Comparison of ENCODE assay signal across 8 cellular contexts in the genomic region with DNA sequence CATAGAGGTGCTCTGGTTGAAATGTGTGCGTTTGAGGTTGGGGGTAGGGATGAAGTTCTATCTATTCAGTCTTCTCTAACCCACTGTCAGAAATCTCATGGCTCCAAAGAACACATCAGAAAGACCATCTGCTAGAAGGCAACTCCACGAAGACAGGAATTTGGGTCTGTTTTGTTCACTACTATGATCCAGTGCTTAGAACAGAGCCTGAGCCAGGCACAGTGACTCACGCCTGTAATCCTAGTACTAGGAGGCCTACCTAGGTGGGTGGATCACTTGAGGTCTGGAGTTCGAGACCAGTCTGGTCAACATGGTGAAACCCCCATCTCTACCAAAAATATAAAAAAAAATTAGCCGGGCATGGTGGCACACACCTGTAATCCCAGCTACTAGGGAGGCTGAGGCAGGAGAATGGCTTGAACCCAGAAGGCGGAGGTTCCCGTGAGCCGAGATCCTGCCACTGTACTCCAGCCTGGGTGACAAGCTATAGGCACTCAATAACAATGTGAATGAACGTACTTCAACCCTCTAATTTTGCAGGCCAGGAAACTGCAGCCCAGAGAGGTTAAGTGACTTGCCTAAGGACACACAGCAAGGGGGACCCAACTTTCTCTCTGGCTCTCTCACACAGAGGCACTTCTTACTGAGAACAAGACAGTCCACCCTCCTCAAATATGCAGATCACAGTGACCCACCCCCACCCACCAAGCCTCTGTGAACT. TPM values are rescaled to one million over a fixed set of nuclear protein-coding genes. Genes with fewer than 3 reads are reported as not detected.
A peak's percentile ranks its signal among the peaks of the same experiment; 100 is the strongest.
DNase-seq lines count a peak whose midpoint lies in the region; ATAC-seq and TF ChIP-seq lines count a peak whose summit lies in the region.

No MANE protein-coding gene starts in this region.

- no peak overlapping the region for H2AK5ac ChIP-seq in H9 (ENCODE audit: insufficient read length, low read length)

- H3K36me3 ChIP-seq in brain microvascular endothelial cell (replicated peaks), result no peaks in the 10 kb centered on the region
- H3K36me3 ChIP-seq in left lung, result peaks cover 0 to 4% of the 10 kb centered on the region in 2 donors
- H3K36me3 ChIP-seq in stomach smooth muscle (ENCODE audit: control insufficient read depth in 2 of 2, insufficient read depth in 2 of 2, low read length in 2 of 2), result peaks cover 3 to 13% of the 10 kb centered on the region in 2 donors

- H3K27ac Mint-ChIP-seq in H9, result no peak overlapping the region

- H3T11ph ChIP-seq in H9 (ENCODE audit: low read length), result no peak overlapping the region

- no peak overlapping the region for H3K4me2 ChIP-seq in H9 (ENCODE audit: insufficient read depth, insufficient read length, low read length)

- no peak overlapping the region for H3K56ac ChIP-seq in H9 (ENCODE audit: insufficient read length, low read depth, low read length)

- H3K4me1 Mint-ChIP-seq in H9, result peaks cover 15 to 22% of the 10 kb centered on the region in 2 experiments

- H3K27me3 ChIP-seq in H9 (ENCODE audit: insufficient read depth, low read length), result no peaks in the 10 kb centered on the region
- H3K27me3 ChIP-seq in brain microvascular endothelial cell (replicated peaks), result no peaks in the 10 kb centered on the region
- peaks cover 0 to 24% of the 10 kb centered on the region in 2 donors for H3K27me3 ChIP-seq in left lung
- no peaks in the 10 kb centered on the region for H3K27me3 ChIP-seq in stomach smooth muscle (ENCODE audit: control insufficient read depth in 1 of 2, insufficient read depth in 2 of 2, low read length in 2 of 2)

- H3K9me3 ChIP-seq in H9 (ENCODE audit: control insufficient read depth, low read depth, low read length) (no peaks in the 10 kb centered on the region), left lung (no peaks in the 10 kb centered on the region), stomach smooth muscle (ENCODE audit: control insufficient read depth in 2 of 2, low read length in 2 of 2) (no peaks in the 10 kb centered on the region)

- no peak for TF ChIP-seq CTCF in H9 (conservative IDR thresholded peaks at IDR 0.05)
- TF ChIP-seq CTCF in brain microvascular endothelial cell (IDR thresholded peaks at IDR 0.05; ENCODE audit: low read depth, low read length, missing control alignments), result no peak
- TF ChIP-seq CTCF in left lung (IDR thresholded peaks at IDR 0.05), result no peak

- ATAC-seq in left lung (no peak), GM21619 (IDR thresholded peaks at IDR 0.05; ENCODE audit: unreplicated experiment) (no peak)

- no peaks in the 10 kb centered on the region for H3K9me3 Mint-ChIP-seq in H9

- peaks cover 8% of the 10 kb centered on the region for H3K23me2 ChIP-seq in H9 (ENCODE audit: insufficient read length, low read depth, low read length, poor library complexity, severe bottlenecking)

- in situ Hi-C loops in brain microvascular endothelial cell (cut with HindIII; ENCODE audit: low pct_ligation_motif_present, low sequenced_read_pairs), result no loop called here

- no peak overlapping the region for H3K27ac ChIP-seq in H9 (ENCODE audit: insufficient read length, low read depth, low read length)
- no peak overlapping the region for H3K27ac ChIP-seq in brain microvascular endothelial cell
- H3K27ac ChIP-seq in left lung, result peak overlapping the region; percentile 75 to 77
- peak overlapping the region; percentile 62 for H3K27ac ChIP-seq in stomach smooth muscle (ENCODE audit: low read length)

- H2BK120ac ChIP-seq in H9 (ENCODE audit: low read depth, low read length, poor library complexity, severe bottlenecking), result no peak overlapping the region

- no peak overlapping the region for H4K5ac ChIP-seq in H9 (ENCODE audit: insufficient read length, low read depth, low read length)

- H2BK12ac ChIP-seq in H9 (ENCODE audit: insufficient read length, low read depth, low read length), result no peak overlapping the region

- no peak overlapping the region for H2BK5ac ChIP-seq in H9 (ENCODE audit: insufficient read length, low read length)

- H3K4ac ChIP-seq in H9 (ENCODE audit: low read depth, low read length), result no peak overlapping the region

- H3K9ac ChIP-seq in H9 (ENCODE audit: extremely low read depth, insufficient read length, low read length) (no peak overlapping the region), stomach smooth muscle (ENCODE audit: low read length in 2 of 2) (peak overlapping the region in 1 of 2 donors; percentile 10)

- WGBS in H9 (ENCODE audit: extremely low coverage, insufficient read length, low lambda C conversion rate), result no CpG with 5 or more reads among the region's 9 CpGs

- H2BK20ac ChIP-seq in H9 (ENCODE audit: low read depth, low read length, poor library complexity, severe bottlenecking), result no peak overlapping the region

- H3K4me3 ChIP-seq in brain microvascular endothelial cell (ENCODE audit: low read depth, low read length) (no peak overlapping the region), left lung (peak overlapping the region; percentile 3 to 95), stomach smooth muscle (ENCODE audit: low read length in 2 of 2) (peak overlapping the region; percentile 86 to 95)

- no peaks in the 10 kb centered on the region for H3K79me1 ChIP-seq in H9 (ENCODE audit: insufficient read depth, low read depth, low read length, poor library complexity, severe bottlenecking)

- intact Hi-C loops in left lung (cut with DNase I), result no loop called here

- H2BK15ac ChIP-seq in H9 (ENCODE audit: low read depth, low read length), result no peak overlapping the region

- H3K79me2 ChIP-seq in H9 (ENCODE audit: insufficient read depth, low read length), result no peaks in the 10 kb centered on the region; the same call in 1 of the 2 replicates

- H3K23ac ChIP-seq in H9 (ENCODE audit: insufficient read length, low read depth, low read length), result no peak overlapping the region

- H2AFZ ChIP-seq in H9 (ENCODE audit: low read length), result no peak overlapping the region

- H3K18ac ChIP-seq in H9 (ENCODE audit: insufficient read length, low read depth, low read length), result no peak overlapping the region

- no peak for DNase-seq in H9
- DNase-seq in brain microvascular endothelial cell, result peak; percentile 11
- no peak for DNase-seq in left lung
- no peak for DNase-seq in NCI-H510A (lab: John Stamatoyannopoulos, UW)
- no peak for DNase-seq in T-helper 1 cell
- no peak for DNase-seq in SKM-1 treated with dmso at 0.1 percent for 144 hours (lab: John Stamatoyannopoulos, UW; ENCODE audit: unreplicated experiment)

- H3K36me3 Mint-ChIP-seq in H9 (ENCODE audit: insufficient read depth in 1 of 3, low read depth in 3 of 3), result peaks cover 10 to 37% (median 28%) of the 10 kb centered on the region in 3 experiments; a peak in 6 of 7 replicates

- peak overlapping the region; percentile 73 to 86 for H3K4me3 Mint-ChIP-seq in H9

- H4K20me1 ChIP-seq in H9 (ENCODE audit: control insufficient read depth, insufficient read depth, insufficient read length), result no peaks in the 10 kb centered on the region

- no peaks in the 10 kb centered on the region; the same call in 1 of the 2 replicates for H3K27me3 Mint-ChIP-seq in H9 (ENCODE audit: low read depth)

- no peak overlapping the region for H4K91ac ChIP-seq in H9 (ENCODE audit: insufficient read length, low read depth, low read length)

- H3K14ac ChIP-seq in H9 (ENCODE audit: insufficient read depth, low read length), result no peak overlapping the region

- no peak overlapping the region for H4K8ac ChIP-seq in H9 (replicated peaks; ENCODE audit: insufficient read length, low read depth, low read length)

- H3K4me1 ChIP-seq in H9 (ENCODE audit: insufficient read depth, low read length) (no peaks in the 10 kb centered on the region; the same call in 1 of the 2 replicates), left lung (peaks cover 20 to 62% of the 10 kb centered on the region in 2 donors), stomach smooth muscle (ENCODE audit: control insufficient read depth, insufficient read depth, low read length) (peaks cover 82% of the 10 kb centered on the region)

RNA-seq across cellular contexts. Expression of gene CASKIN2, which starts 2.2 kb away (rescaled TPM):
- total RNA-seq in H9 (2021) (35.2 and 37.0 TPM in 2 replicates), left lung (10 to 100 TPM; 43.8 to 74.4 TPM)

RNA-seq across cellular contexts. Expression of gene TSEN54, which starts 3.2 kb away (rescaled TPM):
- total RNA-seq in H9 (2021) (44.5 and 45.5 TPM in 2 replicates), left lung (10 to 100 TPM; 15.8 to 22.9 TPM)

RNA-seq across cellular contexts. Expression of gene LLGL2, which starts 12.4 kb away (rescaled TPM):
- 85.9 and 90.4 TPM in 2 replicates for total RNA-seq in H9 (2021)
- total RNA-seq in left lung, result 100 to 1,000 TPM; 161 to 173 TPM

RNA-seq across cellular contexts. Expression of gene TMEM94, which starts 56.7 kb away (rescaled TPM):
- total RNA-seq in H9 (2021) (61.4 and 67.9 TPM in 2 replicates), left lung (10 to 100 TPM; 68.4 to 74.3 TPM)

Comparison
In these comparisons a context has a peak if more than half of its experiments do, and no peak if none do; other contexts are left out.
1. H3K27ac ChIP-seq: peak in left lung (2 of 2) and stomach smooth muscle (single experiment); none in H9 (single experiment) and brain microvascular endothelial cell (single experiment).